Comparison of ENCODE assay signal across 8 cellular contexts in genomic region chr12:56119361-56119796, GRCh38. TPM values are rescaled to one million over a fixed set of nuclear protein-coding genes. Genes with fewer than 3 reads are reported as not detected.
DNase-seq lines count a peak whose midpoint lies in the region; ATAC-seq, FAIRE-seq and TF ChIP-seq lines count a peak whose summit lies in the region.

No MANE protein-coding gene starts in this region.

- CTCF ChIA-PET in PC-9 (lab: Charles Lee) = interaction anchor here (0.5 to 1.7 kb wide), 9 partner anchors 9 to 634 kb away, joined by 3 to 7 read pairs (median 3); partner anchors contain the start of genes ESYT1, RNF41 and SMARCC2
- CTCF ChIA-PET in naive thymus-derived CD4-positive, alpha-beta T cell (lab: Charles Lee) = interaction anchor here (0.7 to 13.4 kb wide), 15 partner anchors 9 to 344 kb away, joined by 3 to 193 read pairs (median 4); partner anchors contain the start of genes ESYT1, MYL6, PA2G4 and RNF41

- peaks cover 28% of the 10 kb centered on the region for H3K4me1 Mint-ChIP-seq in activated T-helper 2 cell treated with anti-CD3 and anti-CD28 coated beads, Interferon-gamma antibody, Interleukin-2, Interleukin-4, amounts not matched to agents 10 μg/mL and 5 μg/mL and 100 μg/mL, durations not matched to agents 14 hours and 24 hours and 36 hours (ENCODE audit: low read depth)
- peaks cover 24 to 53% (median 41%) of the 10 kb centered on the region in 7 donors for H3K4me1 Mint-ChIP-seq in naive thymus-derived CD4-positive, alpha-beta T cell

- peak; percentile 81 for DNase-seq in D721Med (ENCODE audit: insufficient read length, low spot score)
- peak; percentile 75 for DNase-seq in KBM-7
- DNase-seq in PC-9 = peak; percentile 70 to 83
- peak; percentile 50 for DNase-seq in activated T-helper 2 cell treated with anti-CD3 and anti-CD28 coated beads, Interferon-gamma antibody, Interleukin-2, Interleukin-4, amounts not matched to agents 10 μg/mL and 5 μg/mL and 100 μg/mL, durations not matched to agents 14 hours and 24 hours and 36 hours (ENCODE audit: low spot score)
- peak; percentile 94 for DNase-seq in fibroblast of peridontal ligament (ENCODE audit: extremely low read depth)
- DNase-seq in naive thymus-derived CD4-positive, alpha-beta T cell = peak in 8 of 9 donors; percentile 48 to 70 (median 60)
- DNase-seq in superior temporal gyrus (ENCODE audit: extremely low spot score) = peak; percentile 81

- H3K27ac ChIP-seq in PC-9 = peak overlapping the region; percentile 38
- peak overlapping the region; percentile 93 for H3K27ac ChIP-seq in naive thymus-derived CD4-positive, alpha-beta T cell (ENCODE audit: low read depth, low read length)

- TF ChIP-seq CTCF in D721Med (IDR thresholded peaks at IDR 0.05; ENCODE audit: insufficient read depth, missing control alignments) = peak; percentile 86
- peak; percentile 90 for TF ChIP-seq CTCF in PC-9 (conservative IDR thresholded peaks at IDR 0.05)

- H3F3A ChIP-seq in PC-9 (ENCODE audit: insufficient read depth, low read depth) = peaks cover 38% of the 10 kb centered on the region

- no peaks in the 10 kb centered on the region for H3K27me3 Mint-ChIP-seq in activated T-helper 2 cell treated with anti-CD3 and anti-CD28 coated beads, Interferon-gamma antibody, Interleukin-2, Interleukin-4, amounts not matched to agents 10 μg/mL and 5 μg/mL and 100 μg/mL, durations not matched to agents 14 hours and 24 hours and 36 hours (ENCODE audit: low read depth)
- H3K27me3 Mint-ChIP-seq in naive thymus-derived CD4-positive, alpha-beta T cell = no peaks in the 10 kb centered on the region

- BruUV-seq in PC-9 (replicated peaks; lab: Mats Ljungman, UMichigan) = no TSS peak

- H3K27me3 ChIP-seq in PC-9 (ENCODE audit: insufficient read depth, low read depth) = no peaks in the 10 kb centered on the region
- H3K27me3 ChIP-seq in naive thymus-derived CD4-positive, alpha-beta T cell (ENCODE audit: control insufficient read depth in 2 of 2, insufficient read depth in 2 of 2, low read length in 2 of 2) = no peaks in the 10 kb centered on the region

- peaks cover 6% of the 10 kb centered on the region; the same call in 1 of the 2 replicates for H3K36me3 ChIP-seq in PC-9 (ENCODE audit: low read depth)
- peaks cover 0 to 20% (median 0%) of the 10 kb centered on the region in 3 experiments for H3K36me3 ChIP-seq in naive thymus-derived CD4-positive, alpha-beta T cell (ENCODE audit: control insufficient read depth in 2 of 3, insufficient read depth in 3 of 3, low read length in 3 of 3)

- H3K4me2 ChIP-seq in PC-9 = peak overlapping the region; percentile 91

- H3K4me3 ChIP-seq in PC-9 = peak overlapping the region; percentile 63; the same call in 1 of the 2 replicates
- H3K4me3 ChIP-seq in naive thymus-derived CD4-positive, alpha-beta T cell (ENCODE audit: low read length) = no peak overlapping the region

- no peak for FAIRE-seq in D721Med (lab: Jason Lieb, UNC)

- peak overlapping the region; percentile 99 for H3K4me3 Mint-ChIP-seq in activated T-helper 2 cell treated with anti-CD3 and anti-CD28 coated beads, Interferon-gamma antibody, Interleukin-2, Interleukin-4, amounts not matched to agents 10 μg/mL and 5 μg/mL and 100 μg/mL, durations not matched to agents 14 hours and 24 hours and 36 hours (ENCODE audit: low read depth)
- peak overlapping the region; percentile 87 to 100 (median 96) for H3K4me3 Mint-ChIP-seq in naive thymus-derived CD4-positive, alpha-beta T cell

- no peaks in the 10 kb centered on the region for H3K9me3 Mint-ChIP-seq in activated T-helper 2 cell treated with anti-CD3 and anti-CD28 coated beads, Interferon-gamma antibody, Interleukin-2, Interleukin-4, amounts not matched to agents 10 μg/mL and 5 μg/mL and 100 μg/mL, durations not matched to agents 14 hours and 24 hours and 36 hours
- H3K9me3 Mint-ChIP-seq in naive thymus-derived CD4-positive, alpha-beta T cell = peaks cover 0 to 5% (median 0%) of the 10 kb centered on the region in 11 donors

- peak overlapping the region; percentile 99 for H3K27ac Mint-ChIP-seq in activated T-helper 2 cell treated with anti-CD3 and anti-CD28 coated beads, Interferon-gamma antibody, Interleukin-2, Interleukin-4, amounts not matched to agents 10 μg/mL and 5 μg/mL and 100 μg/mL, durations not matched to agents 14 hours and 24 hours and 36 hours
- H3K27ac Mint-ChIP-seq in naive thymus-derived CD4-positive, alpha-beta T cell = peak overlapping the region; percentile 89 to 99 (median 98)

- in situ Hi-C loops in KBM-7 (cut with MboI; ENCODE audit: low pct_unique_long_range_greater_than_20kb, low sequenced_read_pairs) = no loop called here

- H3K36me3 Mint-ChIP-seq in activated T-helper 2 cell treated with anti-CD3 and anti-CD28 coated beads, Interferon-gamma antibody, Interleukin-2, Interleukin-4, amounts not matched to agents 10 μg/mL and 5 μg/mL and 100 μg/mL, durations not matched to agents 14 hours and 24 hours and 36 hours (ENCODE audit: low read depth) = peaks cover 52% of the 10 kb centered on the region
- H3K36me3 Mint-ChIP-seq in naive thymus-derived CD4-positive, alpha-beta T cell = peaks cover 7 to 25% (median 17%) of the 10 kb centered on the region in 5 donors

- H3K9me3 ChIP-seq in PC-9 (ENCODE audit: insufficient read depth, low read depth) = no peaks in the 10 kb centered on the region
- no peaks in the 10 kb centered on the region for H3K9me3 ChIP-seq in naive thymus-derived CD4-positive, alpha-beta T cell (ENCODE audit: control insufficient read depth in 2 of 3, low read length in 3 of 3)

- H4K20me1 ChIP-seq in PC-9 (ENCODE audit: insufficient read depth) = no peaks in the 10 kb centered on the region

- POLR2A ChIA-PET in PC-9 (lab: Charles Lee; ENCODE audit: unreplicated experiment) = interaction anchor here (0.5 to 0.7 kb wide), 3 partner anchors 58 to 147 kb away, joined by 3 to 10 read pairs (median 7); partner anchors contain the start of gene COQ10A
- POLR2A ChIA-PET in naive thymus-derived CD4-positive, alpha-beta T cell (lab: Charles Lee) = interaction anchor here (0.8 to 7.6 kb wide), 15 partner anchors 9 to 351 kb away, joined by 3 to 230 read pairs (median 11); partner anchors contain the start of genes ANKRD52, ESYT1, MYL6 and PA2G4

- H3K79me2 ChIP-seq in PC-9 (ENCODE audit: low read depth) = peaks cover 19% of the 10 kb centered on the region

- intact Hi-C loops in PC-9 (cut with micrococcal nuclease; ENCODE audit: unreplicated experiment) = loop anchor here (1.0 to 5.0 kb wide), 11 partner anchors 38 to 888 kb away; partner anchors contain the start of genes COQ10A, CS, MYL6 and NABP2
- intact Hi-C loops in activated T-helper 2 cell treated with anti-CD3 and anti-CD28 coated beads, Interferon-gamma antibody, Interleukin-2, Interleukin-4, amounts not matched to agents 10 μg/mL and 5 μg/mL and 100 μg/mL, durations not matched to agents 14 hours and 24 hours and 36 hours (cut with micrococcal nuclease) = loop anchor here (1.0 to 5.0 kb wide), 9 partner anchors 39 to 513 kb away; partner anchors contain the start of genes ANKRD52, BAZ2A, CNPY2 and MYL6
- intact Hi-C loops in naive thymus-derived CD4-positive, alpha-beta T cell (cut with micrococcal nuclease) = loop anchor here (1.0 to 10.0 kb wide), 18 partner anchors 39 to 1623 kb away; partner anchors contain the start of genes ANKRD52 (in 2 of the 2), COQ10A (in 2 of the 2), SUOX (in 2 of the 2) and BAZ2A (in 1 of the 2)

- no peak for ATAC-seq in naive thymus-derived CD4-positive, alpha-beta T cell
- no peak for ATAC-seq in HG02938 (IDR thresholded peaks at IDR 0.05; ENCODE audit: unreplicated experiment)

- H3K9me2 ChIP-seq in PC-9 (ENCODE audit: insufficient read depth) = no peaks in the 10 kb centered on the region

- peaks cover 26% of the 10 kb centered on the region for H3K4me1 ChIP-seq in PC-9 (replicated peaks; ENCODE audit: insufficient read depth)
- H3K4me1 ChIP-seq in naive thymus-derived CD4-positive, alpha-beta T cell (ENCODE audit: control insufficient read depth in 2 of 2, insufficient read depth in 2 of 2, low read length in 2 of 2) = peaks cover 24 to 25% of the 10 kb centered on the region in 2 donors

- no peak overlapping the region for H2AFZ ChIP-seq in PC-9

RNA-seq across cellular contexts. Expression of gene ZC3H10, which starts 1.3 kb away (rescaled TPM):
- total RNA-seq in PC-9 (2021) = 4.4 and 6.5 TPM in 2 replicates
- 7.7 and 9.2 TPM in 2 replicates for total RNA-seq in activated T-helper 2 cell treated with anti-CD3 and anti-CD28 coated beads, Interferon-gamma antibody, Interleukin-2, Interleukin-4, amounts not matched to agents 10 μg/mL and 5 μg/mL and 100 μg/mL, durations not matched to agents 14 hours and 24 hours and 36 hours
- total RNA-seq in naive thymus-derived CD4-positive, alpha-beta T cell = 10 to 100 TPM in 3 of 5 experiments, 1 to 10 TPM in 2; 7.8 to 16.3 (median 13.3) TPM
- 1 to 10 TPM; 2.4 to 4.1 TPM for polyA plus RNA-seq in naive thymus-derived CD4-positive, alpha-beta T cell

RNA-seq across cellular contexts. Expression of gene RPL41, which starts 2.9 kb away (rescaled TPM):
- total RNA-seq in PC-9 (2021) = 3,423 and 4,460 TPM in 2 replicates
- total RNA-seq in activated T-helper 2 cell treated with anti-CD3 and anti-CD28 coated beads, Interferon-gamma antibody, Interleukin-2, Interleukin-4, amounts not matched to agents 10 μg/mL and 5 μg/mL and 100 μg/mL, durations not matched to agents 14 hours and 24 hours and 36 hours = 3,925 and 4,057 TPM in 2 replicates
- 1,000 to 10,000 TPM; 3,787 to 6,048 (median 5,952) TPM for total RNA-seq in naive thymus-derived CD4-positive, alpha-beta T cell
- polyA plus RNA-seq in naive thymus-derived CD4-positive, alpha-beta T cell = over 10,000 TPM in 1 of 2 donors, 1,000 to 10,000 TPM in 1; 6,745 to 10,251 TPM

RNA-seq across cellular contexts. Expression of gene ESYT1, which starts 8.7 kb away (rescaled TPM):
- 46.1 and 52.2 TPM in 2 replicates for total RNA-seq in PC-9 (2021)
- 154 TPM in 2 replicates for total RNA-seq in activated T-helper 2 cell treated with anti-CD3 and anti-CD28 coated beads, Interferon-gamma antibody, Interleukin-2, Interleukin-4, amounts not matched to agents 10 μg/mL and 5 μg/mL and 100 μg/mL, durations not matched to agents 14 hours and 24 hours and 36 hours
- 100 to 1,000 TPM; 121 to 300 (median 221) TPM for total RNA-seq in naive thymus-derived CD4-positive, alpha-beta T cell
- 100 to 1,000 TPM; 282 to 353 TPM for polyA plus RNA-seq in naive thymus-derived CD4-positive, alpha-beta T cell

RNA-seq across cellular contexts. Expression of gene PA2G4, which starts 15.0 kb away (rescaled TPM):
- total RNA-seq in PC-9 (2021) = 120 and 159 TPM in 2 replicates
- total RNA-seq in activated T-helper 2 cell treated with anti-CD3 and anti-CD28 coated beads, Interferon-gamma antibody, Interleukin-2, Interleukin-4, amounts not matched to agents 10 μg/mL and 5 μg/mL and 100 μg/mL, durations not matched to agents 14 hours and 24 hours and 36 hours = 356 and 364 TPM in 2 replicates
- total RNA-seq in naive thymus-derived CD4-positive, alpha-beta T cell = 100 to 1,000 TPM in 3 of 5 experiments, 10 to 100 TPM in 2; 61.7 to 254 (median 109) TPM
- polyA plus RNA-seq in naive thymus-derived CD4-positive, alpha-beta T cell = 100 to 1,000 TPM; 216 to 218 TPM

RNA-seq across cellular contexts. Expression of gene MYL6B, which starts 33.0 kb away (rescaled TPM):
- 120 and 121 TPM in 2 replicates for total RNA-seq in PC-9 (2021)
- 89.7 and 94.3 TPM in 2 replicates for total RNA-seq in activated T-helper 2 cell treated with anti-CD3 and anti-CD28 coated beads, Interferon-gamma antibody, Interleukin-2, Interleukin-4, amounts not matched to agents 10 μg/mL and 5 μg/mL and 100 μg/mL, durations not matched to agents 14 hours and 24 hours and 36 hours
- 10 to 100 TPM in 2 of 5 experiments, 1 to 10 TPM in 3; 3.7 to 60.3 (median 8.9) TPM for total RNA-seq in naive thymus-derived CD4-positive, alpha-beta T cell
- polyA plus RNA-seq in naive thymus-derived CD4-positive, alpha-beta T cell = 1 to 10 TPM; 5.6 to 6.7 TPM
